In genomic region chr21:34771512-34772028, GRCh38 we compare ENCODE assay signal across 14 cellular contexts.
DNase-seq lines count a peak whose midpoint lies in the region; ATAC-seq and TF ChIP-seq lines count a peak whose summit lies in the region.
"Had no signal": no experiment of that assay in that cellular context is flagged by ENCODE, and none has a peak within 500 bp of the region (broad histone marks: within the 10 kb centered on the region; RNA-seq: fewer than 3 reads in every experiment).

No MANE protein-coding gene starts in this region.

- H3K27me3 ChIP-seq in adipocyte (replicated peaks; ENCODE audit: control insufficient read depth, insufficient read depth, low read length) (no peaks in the 10 kb centered on the region), foreskin keratinocyte (no peaks in the 10 kb centered on the region), esophagus squamous epithelium (peaks cover 0 to 3% (median 0%) of the 10 kb centered on the region in 4 donors)
- H3K27me3 ChIP-seq: spleen had no signal

- H3K36me3 ChIP-seq in adipocyte (ENCODE audit: control insufficient read depth, insufficient read depth, low read length, severe bottlenecking) (no peaks in the 10 kb centered on the region), esophagus squamous epithelium (no peaks in the 10 kb centered on the region)
- H3K36me3 ChIP-seq: spleen had no signal

- peak; percentile 99 for ATAC-seq in foreskin keratinocyte
- ATAC-seq in GM18498 (IDR thresholded peaks at IDR 0.05; ENCODE audit: unreplicated experiment), result no peak
- no peak for ATAC-seq in GM21825 (IDR thresholded peaks at IDR 0.05; ENCODE audit: unreplicated experiment)
- ATAC-seq in HG03460 (IDR thresholded peaks at IDR 0.05; ENCODE audit: unreplicated experiment), result no peak
- ATAC-seq: mucosa of descending colon had no signal

- peak; percentile 79 for DNase-seq in Daoy (ENCODE audit: low read depth)
- DNase-seq in MV-4-11 (lab: John Stamatoyannopoulos, UW), result peak; percentile 18
- peak; percentile 80 for DNase-seq in adipocyte (ENCODE audit: low read depth)
- peak; percentile 66 to 88 for DNase-seq in foreskin keratinocyte
- no peak for DNase-seq in esophagus squamous epithelium (lab: John Stamatoyannopoulos, UW)
- DNase-seq: activated T-cell treated with anti-CD3 and anti-CD28 coated beads, Interleukin-2, amount 50 U/mL, for 1 hour; Caco-2; hypothalamus; mucosa of descending colon; spleen had no signal

- 21 to 47% methylated on average over 6 of the region's 6 CpGs for WGBS in esophagus squamous epithelium, 2 donors

- H3K4me1 ChIP-seq in adipocyte (ENCODE audit: control insufficient read depth, insufficient read depth, low read length) (peaks cover 7% of the 10 kb centered on the region), foreskin keratinocyte (peaks cover 11% of the 10 kb centered on the region), esophagus squamous epithelium (no peaks in the 10 kb centered on the region)
- H3K4me1 ChIP-seq: spleen had no signal

- intact Hi-C loops in esophagus squamous epithelium (cut with DNase I), result no loop called here

- TF ChIP-seq POLR2A in esophagus squamous epithelium (IDR thresholded peaks at IDR 0.05), result no peak

- H3K27ac ChIP-seq in foreskin keratinocyte (peak overlapping the region; percentile 43), esophagus squamous epithelium (no peak overlapping the region)
- H3K27ac ChIP-seq: KMS-11, spleen had no signal

- H3K9ac ChIP-seq in adipocyte (ENCODE audit: low read length), result no peak overlapping the region
- H3K9ac ChIP-seq: KMS-11 had no signal

- H3K4me3 ChIP-seq in adipocyte (ENCODE audit: low read length) (no peak overlapping the region), esophagus squamous epithelium (no peak overlapping the region)
- H3K4me3 ChIP-seq: mucosa of descending colon, spleen had no signal

- H3K9me3 ChIP-seq in adipocyte (ENCODE audit: control insufficient read depth, low read length) (no peaks in the 10 kb centered on the region), esophagus squamous epithelium (no peaks in the 10 kb centered on the region)
- H3K9me3 ChIP-seq: Caco-2, mucosa of descending colon, spleen had no signal

- TF ChIP-seq CTCF in foreskin keratinocyte (conservative IDR thresholded peaks at IDR 0.05) (no peak), esophagus squamous epithelium (IDR thresholded peaks at IDR 0.05) (no peak)
